ENCODE assay signal across 8 cellular contexts in the genomic region with DNA sequence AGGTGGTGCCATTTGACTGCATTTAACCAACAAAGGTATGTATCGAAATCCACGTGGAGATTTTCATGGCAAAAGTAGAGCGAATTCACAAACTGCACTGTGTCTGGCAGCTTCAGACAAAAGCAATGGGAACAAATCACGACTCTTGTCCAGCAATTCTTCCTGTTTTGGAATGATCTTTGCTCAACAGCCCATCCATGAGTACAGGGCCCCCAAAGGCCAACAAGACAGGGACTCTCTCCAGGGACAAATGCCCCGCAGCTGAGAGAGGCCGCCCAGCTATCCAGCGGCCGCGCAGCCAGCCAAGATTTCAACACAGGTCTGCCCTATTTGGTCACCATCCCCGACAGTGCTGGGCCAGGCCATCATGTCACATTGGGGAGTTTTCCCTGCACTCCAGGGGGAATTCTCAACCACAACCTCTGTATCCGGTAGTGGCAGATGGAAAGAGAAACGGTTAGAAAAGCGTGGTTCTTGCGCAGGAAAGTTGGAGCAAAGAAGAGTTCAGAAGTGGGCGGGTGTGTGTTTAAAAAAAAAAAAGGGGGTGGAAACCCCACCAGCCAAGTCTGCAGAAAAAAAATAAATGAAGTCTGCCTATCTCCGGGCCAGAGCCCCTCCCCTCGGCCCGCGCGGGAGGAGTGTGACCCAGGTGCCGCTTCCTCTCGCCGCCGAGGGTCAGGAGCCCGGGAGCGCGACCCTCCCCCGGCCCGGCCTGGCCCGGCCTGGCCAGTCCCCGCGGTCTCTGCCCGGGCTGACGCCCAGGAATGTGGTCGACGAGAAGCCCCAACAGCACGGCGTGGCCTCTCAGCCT. TPM values are rescaled to one million over a fixed set of nuclear protein-coding genes. Genes with fewer than 3 reads are reported as not detected.
DNase-seq lines count a peak whose midpoint lies in the region; ATAC-seq and TF ChIP-seq lines count a peak whose summit lies in the region.

A gene with protein sequence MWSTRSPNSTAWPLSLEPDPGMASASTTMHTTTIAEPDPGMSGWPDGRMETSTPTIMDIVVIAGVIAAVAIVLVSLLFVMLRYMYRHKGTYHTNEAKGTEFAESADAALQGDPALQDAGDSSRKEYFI (plus strand): TSS at position 659 of the 811 bp plus-strand sequence. CDS start 106 bp downstream, at position 765.

- DNase-seq in DMS53 (lab: John Stamatoyannopoulos, UW) (peak; percentile 26), DMS53 treated with DMSO at 0.1 percent for 48 hours (lab: John Stamatoyannopoulos, UW; ENCODE audit: unreplicated experiment) (no peak), T follicular helper cell (ENCODE audit: low read depth) (peak; percentile 25), NCI-H1105 (lab: John Stamatoyannopoulos, UW) (no peak)

- peaks cover 4% of the 10 kb centered on the region for H3K27me3 Mint-ChIP-seq in brain

- ATAC-seq in HG02970 (IDR thresholded peaks at IDR 0.05; ENCODE audit: low FRiP score, unreplicated experiment), result peak; percentile 37

- peaks cover 63% of the 10 kb centered on the region for H3K4me1 Mint-ChIP-seq in brain

- H3K36me3 Mint-ChIP-seq in brain, result no peaks in the 10 kb centered on the region

- H3K4me3 Mint-ChIP-seq in brain, result peak within 1 kb of the TSS; percentile 75 to 94 (median 85)

- no peak for TF ChIP-seq CTCF in brain (conservative IDR thresholded peaks at IDR 0.05)

- no peaks in the 10 kb centered on the region for H3K9me3 ChIP-seq in iPS-18c (ENCODE audit: control insufficient read depth, insufficient read depth, low read length)

- peak within 1 kb of the TSS; percentile 83 to 99 (median 93) for H3K27ac ChIP-seq in skin epidermis

- H3K27ac Mint-ChIP-seq in brain, result peak within 1 kb of the TSS in 4 of 5 experiments; percentile 53 to 97 (median 94)

- H3K4me3 ChIP-seq in iPS-18c (ENCODE audit: insufficient read depth, low read depth, low read length) (peak within 1 kb of the TSS; percentile 64), skin epidermis (peak within 1 kb of the TSS; percentile 36 to 76 (median 56))

- H3K9me3 Mint-ChIP-seq in brain, result peaks cover 0 to 2% (median 0%) of the 10 kb centered on the region in 5 experiments

RNA-seq across cellular contexts. Expression of the gene that starts here (rescaled TPM):
- 12.9 TPM for polyA plus RNA-seq in brain (ENCODE audit: insufficient read depth, low read depth, low replicate concordance)

Comparison
In these comparisons a context has a peak if more than half of its experiments do, and no peak if none do; other contexts are left out.
1. DNase-seq: peak in DMS53 (single experiment) and T follicular helper cell (single experiment); none in DMS53 treated with DMSO at 0.1 percent for 48 hours (single experiment) and NCI-H1105 (single experiment).